Comparison of ENCODE assay signal across 1 cellular context in the genomic region with DNA sequence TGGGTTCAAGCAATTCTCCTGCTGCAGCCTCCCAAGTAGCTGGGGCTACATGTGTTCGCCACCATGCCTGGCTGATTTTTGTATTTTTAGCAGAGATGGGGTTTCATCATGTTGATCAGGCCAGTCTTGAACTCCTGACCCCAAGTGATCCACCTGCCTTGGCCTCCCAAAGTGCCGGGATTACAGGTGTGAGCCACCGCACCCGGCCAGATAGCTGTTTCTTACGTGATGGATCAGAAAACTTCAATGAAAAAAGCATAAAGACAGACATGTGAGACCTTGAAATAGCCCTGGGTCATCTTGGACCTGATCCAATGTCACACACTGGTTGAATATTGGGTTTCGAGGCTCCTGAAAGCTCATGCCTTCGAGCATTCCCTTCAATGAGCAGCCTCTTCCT.
TF ChIP-seq lines count a peak whose summit lies in the region.

No MANE protein-coding gene starts in this region.

TF ChIP-seq in IMR-90, 13 proteins besides CTCF, POLR2A, EP300 and RAD21 (continued from another document):
- TF ChIP-seq ELK1 (IDR thresholded peaks at IDR 0.05; ENCODE audit: borderline replicate concordance, low read depth, low read length) (no peak), MAFK (IDR thresholded peaks at IDR 0.05; ENCODE audit: low read depth, low read length) (no peak), FOS (IDR thresholded peaks at IDR 0.05; ENCODE audit: low read depth, low read length) (no peak), NFE2L2 (IDR thresholded peaks at IDR 0.05; ENCODE audit: low read depth, low read length) (no peak), SMC3 (IDR thresholded peaks at IDR 0.05; ENCODE audit: low read depth, low read length) (no peak), CHD1 (IDR thresholded peaks at IDR 0.05; ENCODE audit: low read depth, low read length) (no peak)
TF ChIP-seq in IMR-90: peak in this region for 0.
